10 cellular contexts compared by ENCODE assay signal in the genomic region with DNA sequence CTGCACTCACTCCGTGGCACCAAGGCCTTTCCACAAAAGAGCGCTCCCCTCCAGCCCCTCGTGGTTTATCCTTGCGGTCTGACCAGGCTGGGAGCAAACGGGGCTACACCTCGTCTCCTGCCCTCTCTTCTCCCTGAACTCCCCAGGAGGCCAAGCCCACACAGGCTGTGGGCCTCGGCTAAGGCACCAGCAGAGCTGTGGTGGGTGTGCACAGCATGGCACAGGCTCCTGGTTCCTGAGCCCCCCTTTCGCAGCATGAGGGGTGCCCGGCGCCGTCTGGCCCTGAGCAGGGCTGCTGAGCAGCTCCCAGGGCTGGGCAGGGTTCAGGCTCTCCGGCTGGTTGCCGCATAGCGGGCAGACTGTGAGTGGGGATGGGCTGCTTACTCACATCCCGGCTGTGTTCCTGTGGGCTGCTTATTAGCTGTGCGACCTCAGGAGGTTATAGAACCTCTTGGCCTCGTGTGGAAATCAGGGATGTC.
DNase-seq lines count a peak whose midpoint lies in the region; ATAC-seq, FAIRE-seq and TF ChIP-seq lines count a peak whose summit lies in the region.
"Had no signal": no experiment of that assay in that cellular context is flagged by ENCODE, and none has a peak within 500 bp of the region (broad histone marks: within the 10 kb centered on the region; RNA-seq: fewer than 3 reads in every experiment).

No MANE protein-coding gene starts in this region.

- H3K4me1 ChIP-seq in A549 (peaks cover 100% of the 10 kb centered on the region), neural progenitor cell (peaks cover 51% of the 10 kb centered on the region)

- H3K4me2 ChIP-seq in A549 (peak overlapping the region; percentile 68), neural progenitor cell (peak overlapping the region; percentile 50)

- no peak for TF ChIP-seq POLR2A in A549 (IDR thresholded peaks at IDR 0.05; ENCODE audit: low read length)

- peaks cover 9% of the 10 kb centered on the region for H3F3A ChIP-seq in neural progenitor cell (ENCODE audit: low read depth)

- H3K27me3 ChIP-seq in neural progenitor cell = no peaks in the 10 kb centered on the region

- H3K4me3 ChIP-seq in A549 = no peak overlapping the region
- no peak overlapping the region for H3K4me3 ChIP-seq in fibroblast of mammary gland (ENCODE audit: control insufficient read depth, low read depth, low read length)
- H3K4me3 ChIP-seq in neural progenitor cell = no peak overlapping the region

- H3K9me3 Mint-ChIP-seq in neural progenitor cell = no peaks in the 10 kb centered on the region
- H3K9me3 Mint-ChIP-seq in activated T-cell treated with anti-CD3 and anti-CD28 coated beads, Interleukin-2, amount 50 U/mL, for 24 hours = no peaks in the 10 kb centered on the region

- H3K27ac ChIP-seq in A549 (peak overlapping the region; percentile 98 to 99), neural progenitor cell (no peak overlapping the region)

- WGBS in A549 (ENCODE audit: missing lambda C conversion rate) = 33% methylated on average over 14 of the region's 17 CpGs

- peaks cover 62% of the 10 kb centered on the region for H3K4me1 Mint-ChIP-seq in neural progenitor cell
- no peaks in the 10 kb centered on the region for H3K4me1 Mint-ChIP-seq in activated T-cell treated with anti-CD3 and anti-CD28 coated beads, Interleukin-2, amount 50 U/mL, for 24 hours (ENCODE audit: low read depth)

- no peak overlapping the region for H3K9ac ChIP-seq in neural progenitor cell

- DNase-seq in A549 (ENCODE audit: low read depth in 1 of 2, low spot score in 1 of 2) = no peak
- DNase-seq in RPMI7951 (ENCODE audit: low read depth) = peak; percentile 65
- DNase-seq in fibroblast of mammary gland (ENCODE audit: low read depth) = peak; percentile 91
- no peak for DNase-seq in neural progenitor cell (ENCODE audit: low spot score)
- DNase-seq in cerebellum (ENCODE audit: low spot score) = no peak
- DNase-seq in activated T-cell treated with anti-CD3 and anti-CD28 coated beads, Interleukin-2, amount 50 U/mL, for 24 hours = no peak
- DNase-seq in GM13976 (ENCODE audit: low spot score) = no peak
- DNase-seq: NCI-H1930, T-helper 9 cell had no signal

- H3K36me3 Mint-ChIP-seq in neural progenitor cell = no peaks in the 10 kb centered on the region
- no peaks in the 10 kb centered on the region for H3K36me3 Mint-ChIP-seq in activated T-cell treated with anti-CD3 and anti-CD28 coated beads, Interleukin-2, amount 50 U/mL, for 24 hours (ENCODE audit: low read depth)

- peaks cover 8% of the 10 kb centered on the region for H3K27me3 Mint-ChIP-seq in neural progenitor cell (ENCODE audit: insufficient read depth, low read depth)
- no peaks in the 10 kb centered on the region for H3K27me3 Mint-ChIP-seq in activated T-cell treated with anti-CD3 and anti-CD28 coated beads, Interleukin-2, amount 50 U/mL, for 24 hours

- TF ChIP-seq CTCF in A549 (IDR thresholded peaks at IDR 0.05) (no peak), fibroblast of mammary gland (conservative IDR thresholded peaks at IDR 0.05; ENCODE audit: control insufficient read depth, insufficient read depth, low read depth, low read length) (no peak), neural progenitor cell (IDR thresholded peaks at IDR 0.05) (no peak), GM13976 (IDR thresholded peaks at IDR 0.05; ENCODE audit: borderline replicate concordance, control extremely low read depth, extremely low read depth, insufficient read depth, missing control alignments) (no peak)

- H4K20me1 ChIP-seq in neural progenitor cell (ENCODE audit: low read depth) = peaks cover 65% of the 10 kb centered on the region

- H3K9me3 ChIP-seq in A549 = no peaks in the 10 kb centered on the region
- no peaks in the 10 kb centered on the region for H3K9me3 ChIP-seq in neural progenitor cell (ENCODE audit: low read depth)

- ATAC-seq in A549 = peak; percentile 35 to 53; a peak in 4 of 6 replicates
- no peak for ATAC-seq in GM21723 (IDR thresholded peaks at IDR 0.05; ENCODE audit: unreplicated experiment)

- peak overlapping the region; percentile 82 for H3K27ac Mint-ChIP-seq in neural progenitor cell
- H3K27ac Mint-ChIP-seq in activated T-cell treated with anti-CD3 and anti-CD28 coated beads, Interleukin-2, amount 50 U/mL, for 24 hours = no peak overlapping the region

- H3K36me3 ChIP-seq in neural progenitor cell = no peaks in the 10 kb centered on the region

- no peak for TF ChIP-seq RAD21 in A549 (conservative IDR thresholded peaks at IDR 0.05 in 1 of 2, IDR thresholded peaks at IDR 0.05 in 1 of 2)

- in situ Hi-C loops in GM13976 (cut with MboI; ENCODE audit: low sequenced_read_pairs, unreplicated experiment) = no loop called here

- H2AFZ ChIP-seq in neural progenitor cell (replicated peaks) = no peak overlapping the region

- no peak for FAIRE-seq in A549 (lab: Jason Lieb, UNC)

- CTCF ChIA-PET in A549 (lab: Yijun Ruan, JAX) = interaction anchor here (1.0 to 13.3 kb wide), 13 partner anchors 9 to 1112 kb away, joined by 3 to 154 read pairs (median 4); no protein-coding TSS in a partner anchor

- H3K79me2 ChIP-seq in neural progenitor cell (ENCODE audit: low read depth) = peaks cover 11% of the 10 kb centered on the region

- no peak for TF ChIP-seq EP300 in A549 (IDR thresholded peaks at IDR 0.05)

- no peak overlapping the region for H3K4me3 Mint-ChIP-seq in neural progenitor cell
- H3K4me3 Mint-ChIP-seq in activated T-cell treated with anti-CD3 and anti-CD28 coated beads, Interleukin-2, amount 50 U/mL, for 24 hours = no peak overlapping the region

- POLR2A ChIA-PET in A549 (lab: Yijun Ruan, JAX) = interaction anchor here (0.8 to 1.6 kb wide), 4 partner anchors 11 to 186 kb away, joined by 3 to 5 read pairs (median 4); no protein-coding TSS in a partner anchor

TF ChIP-seq in A549, 52 proteins besides CTCF, POLR2A, EP300 and RAD21:
- TF ChIP-seq NFE2L2 (conservative IDR thresholded peaks at IDR 0.05; ENCODE audit: low read length) (no peak), CHD2 (IDR thresholded peaks at IDR 0.05; ENCODE audit: low read length, partially characterized antibody) (no peak)
- TF ChIP-seq, protein P1, sequence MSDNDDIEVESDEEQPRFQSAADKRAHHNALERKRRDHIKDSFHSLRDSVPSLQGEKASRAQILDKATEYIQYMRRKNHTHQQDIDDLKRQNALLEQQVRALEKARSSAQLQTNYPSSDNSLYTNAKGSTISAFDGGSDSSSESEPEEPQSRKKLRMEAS (IDR thresholded peaks at IDR 0.05) = peak; percentile 47; the same call in 1 of the 2 replicates

Comparison
In these comparisons a context has a peak if more than half of its experiments do, and no peak if none do; other contexts are left out.
1. DNase-seq: peak in RPMI7951 (single experiment) and fibroblast of mammary gland (single experiment); none in A549 (0 of 2), neural progenitor cell (single experiment), cerebellum (single experiment), activated T-cell treated with anti-CD3 and anti-CD28 coated beads, Interleukin-2, amount 50 U/mL, for 24 hours (single experiment) and GM13976 (single experiment).